ENCODE assay signal across 9 cellular contexts in genomic region chr6:69584913-69585729, GRCh38.
A peak's percentile ranks its signal among the peaks of the same experiment; 100 is the strongest.
DNase-seq lines count a peak whose midpoint lies in the region; ATAC-seq and TF ChIP-seq lines count a peak whose summit lies in the region.
"Had no signal": no experiment of that assay in that cellular context is flagged by ENCODE, and none has a peak within 500 bp of the region (broad histone marks: within the 10 kb centered on the region; RNA-seq: fewer than 3 reads in every experiment).

No MANE protein-coding gene starts in this region.

- H3K4me3 ChIP-seq in ascending aorta, result no peak overlapping the region
- H3K4me3 ChIP-seq: skin epidermis had no signal

- no peaks in the 10 kb centered on the region for H3K36me3 ChIP-seq in ascending aorta

- H3K9me3 Mint-ChIP-seq in activated T-helper 17 cell treated with anti-CD3 and anti-CD28 coated beads, Interleukin-2, amount 50 U/mL, for 72 hours, result no peaks in the 10 kb centered on the region
- no peaks in the 10 kb centered on the region for H3K9me3 Mint-ChIP-seq in stimulated activated memory B cell treated with anti-CD40 and anti-IgM and Interleukin-4, amounts not matched to agents 10 μg/mL and 1 μg/mL and 100 μg/mL, for 72 hours

- no peaks in the 10 kb centered on the region for H3K27me3 ChIP-seq in ascending aorta

- TF ChIP-seq CTCF in ascending aorta (IDR thresholded peaks at IDR 0.05), result no peak

- H3K27ac Mint-ChIP-seq in activated T-helper 17 cell treated with anti-CD3 and anti-CD28 coated beads, Interleukin-2, amount 50 U/mL, for 72 hours, result no peak overlapping the region
- no peak overlapping the region for H3K27ac Mint-ChIP-seq in stimulated activated memory B cell treated with anti-CD40 and anti-IgM and Interleukin-4, amounts not matched to agents 10 μg/mL and 1 μg/mL and 100 μg/mL, for 72 hours

- H3K4me3 Mint-ChIP-seq in activated T-helper 17 cell treated with anti-CD3 and anti-CD28 coated beads, Interleukin-2, amount 50 U/mL, for 72 hours, result no peak overlapping the region
- no peak overlapping the region for H3K4me3 Mint-ChIP-seq in stimulated activated memory B cell treated with anti-CD40 and anti-IgM and Interleukin-4, amounts not matched to agents 10 μg/mL and 1 μg/mL and 100 μg/mL, for 72 hours

- ATAC-seq in GM19395 (IDR thresholded peaks at IDR 0.05; ENCODE audit: unreplicated experiment), result peak; percentile 96
- ATAC-seq in HG03378 (IDR thresholded peaks at IDR 0.05; ENCODE audit: unreplicated experiment), result peak; percentile 90
- peak; percentile 59 for ATAC-seq in activated T-helper 17 cell treated with anti-CD3 and anti-CD28 coated beads, Interleukin-2, amount 50 U/mL, for 72 hours (replicated peaks)
- peak; percentile 57 for ATAC-seq in stimulated activated memory B cell treated with anti-CD40 and anti-IgM and Interleukin-4, amounts not matched to agents 10 μg/mL and 1 μg/mL and 100 μg/mL, for 72 hours

- H3K9me3 ChIP-seq in ascending aorta, result no peaks in the 10 kb centered on the region

- no peak overlapping the region for H3K27ac ChIP-seq in ascending aorta
- H3K27ac ChIP-seq: skin epidermis had no signal

- no peaks in the 10 kb centered on the region for H3K4me1 Mint-ChIP-seq in activated T-helper 17 cell treated with anti-CD3 and anti-CD28 coated beads, Interleukin-2, amount 50 U/mL, for 72 hours
- H3K4me1 Mint-ChIP-seq in stimulated activated memory B cell treated with anti-CD40 and anti-IgM and Interleukin-4, amounts not matched to agents 10 μg/mL and 1 μg/mL and 100 μg/mL, for 72 hours, result peaks cover 19% of the 10 kb centered on the region

- H3K27me3 Mint-ChIP-seq in activated T-helper 17 cell treated with anti-CD3 and anti-CD28 coated beads, Interleukin-2, amount 50 U/mL, for 72 hours, result peaks cover 11% of the 10 kb centered on the region
- no peaks in the 10 kb centered on the region for H3K27me3 Mint-ChIP-seq in stimulated activated memory B cell treated with anti-CD40 and anti-IgM and Interleukin-4, amounts not matched to agents 10 μg/mL and 1 μg/mL and 100 μg/mL, for 72 hours

- DNase-seq in G401 (ENCODE audit: low spot score), result peak; percentile 94
- DNase-seq in NCI-H146 (lab: John Stamatoyannopoulos, UW), result no peak
- no peak for DNase-seq in activated CD8-positive, alpha-beta memory T cell treated with anti-CD3 and anti-CD28 coated beads for 24 hours
- DNase-seq in ascending aorta (ENCODE audit: low spot score in 2 of 2), result no peak

- H3K36me3 Mint-ChIP-seq in activated T-helper 17 cell treated with anti-CD3 and anti-CD28 coated beads, Interleukin-2, amount 50 U/mL, for 72 hours (ENCODE audit: low read depth), result no peaks in the 10 kb centered on the region
- H3K36me3 Mint-ChIP-seq in stimulated activated memory B cell treated with anti-CD40 and anti-IgM and Interleukin-4, amounts not matched to agents 10 μg/mL and 1 μg/mL and 100 μg/mL, for 72 hours, result no peaks in the 10 kb centered on the region

- in situ Hi-C loops in G401 (cut with HindIII; ENCODE audit: low sequenced_read_pairs), result no loop called here

- intact Hi-C loops in ascending aorta (cut with DNase I), result no loop called here

- H3K4me1 ChIP-seq in ascending aorta, result no peaks in the 10 kb centered on the region
